In genomic region chrX:108178099-108178498, GRCh38 we compare ENCODE assay signal across 23 cellular contexts.
"Had no signal": no experiment of that assay in that cellular context is flagged by ENCODE, and none has a peak within 500 bp of the region (broad histone marks: within the 10 kb centered on the region; RNA-seq: fewer than 3 reads in every experiment).

No MANE protein-coding gene starts in this region.

- H3K9me3 Mint-ChIP-seq: activated CD4-positive, alpha-beta T cell treated with anti-CD3 and anti-CD28 coated beads, Interleukin-2, amount 10 ng/mL, durations not matched to agents 7 days and 5 days; activated CD8-positive, alpha-beta T cell treated with anti-CD3 and anti-CD28 coated beads for 36 hours; activated naive CD4-positive, alpha-beta T cell treated with anti-CD3 and anti-CD28 coated beads, Interleukin-2, amount 50 U/mL, for 24 hours; activated naive CD8-positive, alpha-beta T cell treated with anti-CD3 and anti-CD28 coated beads, Interleukin-2, amount 50 U/mL, for 24 hours; activated T-helper 2 cell treated with anti-CD3 and anti-CD28 coated beads, Interferon-gamma antibody, Interleukin-2, Interleukin-4, amounts not matched to agents 10 μg/mL and 5 μg/mL and 100 μg/mL, durations not matched to agents 14 hours and 24 hours and 36 hours; central memory CD8-positive, alpha-beta T cell; natural killer cell treated with Interleukin-12 subunit alpha and Interleukin-12 subunit beta and Interleukin-15 and Interleukin-18, amount 100 ng/mL, for 72 hours had no signal

- ATAC-seq: activated CD8-positive, alpha-beta memory T cell treated with anti-CD3 and anti-CD28 coated beads, Interleukin-2, amount 10 ng/mL, durations not matched to agents 7 days and 5 days; activated CD8-positive, alpha-beta T cell treated with anti-CD3 and anti-CD28 coated beads for 36 hours; activated naive CD8-positive, alpha-beta T cell treated with anti-CD3 and anti-CD28 coated beads, Interleukin-2, amount 50 U/mL, for 24 hours; mucosa of descending colon; natural killer cell treated with Interleukin-12 subunit alpha and Interleukin-12 subunit beta and Interleukin-15 and Interleukin-18, amount 100 ng/mL, for 72 hours; right lobe of liver had no signal

- H3K27ac Mint-ChIP-seq: activated CD4-positive, alpha-beta T cell treated with anti-CD3 and anti-CD28 coated beads, Interleukin-2, amount 10 ng/mL, durations not matched to agents 7 days and 5 days; activated CD8-positive, alpha-beta memory T cell treated with anti-CD3 and anti-CD28 coated beads, Interleukin-2, amount 10 ng/mL, durations not matched to agents 7 days and 5 days; activated CD8-positive, alpha-beta T cell treated with anti-CD3 and anti-CD28 coated beads for 36 hours; activated naive CD4-positive, alpha-beta T cell treated with anti-CD3 and anti-CD28 coated beads, Interleukin-2, amount 50 U/mL, for 24 hours; activated naive CD8-positive, alpha-beta T cell treated with anti-CD3 and anti-CD28 coated beads, Interleukin-2, amount 50 U/mL, for 24 hours; activated T-helper 2 cell treated with anti-CD3 and anti-CD28 coated beads, Interferon-gamma antibody, Interleukin-2, Interleukin-4, amounts not matched to agents 10 μg/mL and 5 μg/mL and 100 μg/mL, durations not matched to agents 14 hours and 24 hours and 36 hours; natural killer cell treated with Interleukin-12 subunit alpha and Interleukin-12 subunit beta and Interleukin-15 and Interleukin-18, amount 100 ng/mL, for 72 hours had no signal

- H3K4me3 ChIP-seq: left ventricle myocardium inferior, lung, mucosa of descending colon, right lobe of liver, tibial nerve had no signal

- H3K36me3 Mint-ChIP-seq: activated CD8-positive, alpha-beta memory T cell treated with anti-CD3 and anti-CD28 coated beads, Interleukin-2, amount 10 ng/mL, durations not matched to agents 7 days and 5 days; activated naive CD4-positive, alpha-beta T cell treated with anti-CD3 and anti-CD28 coated beads, Interleukin-2, amount 50 U/mL, for 24 hours; natural killer cell treated with Interleukin-12 subunit alpha and Interleukin-12 subunit beta and Interleukin-15 and Interleukin-18, amount 100 ng/mL, for 72 hours had no signal

- H3K4me1 ChIP-seq: left ventricle myocardium inferior, right lobe of liver, tibial nerve had no signal

- H3K4me1 Mint-ChIP-seq: activated CD4-positive, alpha-beta T cell treated with anti-CD3 and anti-CD28 coated beads, Interleukin-2, amount 10 ng/mL, durations not matched to agents 7 days and 5 days; activated CD8-positive, alpha-beta memory T cell treated with anti-CD3 and anti-CD28 coated beads, Interleukin-2, amount 10 ng/mL, durations not matched to agents 7 days and 5 days; activated naive CD4-positive, alpha-beta T cell treated with anti-CD3 and anti-CD28 coated beads, Interleukin-2, amount 50 U/mL, for 24 hours; activated naive CD8-positive, alpha-beta T cell treated with anti-CD3 and anti-CD28 coated beads, Interleukin-2, amount 50 U/mL, for 24 hours; central memory CD8-positive, alpha-beta T cell had no signal

- H3K4me3 Mint-ChIP-seq: activated CD4-positive, alpha-beta T cell treated with anti-CD3 and anti-CD28 coated beads, Interleukin-2, amount 10 ng/mL, durations not matched to agents 7 days and 5 days; activated CD8-positive, alpha-beta memory T cell treated with anti-CD3 and anti-CD28 coated beads, Interleukin-2, amount 10 ng/mL, durations not matched to agents 7 days and 5 days; activated CD8-positive, alpha-beta T cell treated with anti-CD3 and anti-CD28 coated beads for 36 hours; activated naive CD4-positive, alpha-beta T cell treated with anti-CD3 and anti-CD28 coated beads, Interleukin-2, amount 50 U/mL, for 24 hours; activated naive CD8-positive, alpha-beta T cell treated with anti-CD3 and anti-CD28 coated beads, Interleukin-2, amount 50 U/mL, for 24 hours; central memory CD8-positive, alpha-beta T cell; natural killer cell treated with Interleukin-12 subunit alpha and Interleukin-12 subunit beta and Interleukin-15 and Interleukin-18, amount 100 ng/mL, for 72 hours had no signal

- H3K27me3 Mint-ChIP-seq: activated CD4-positive, alpha-beta T cell treated with anti-CD3 and anti-CD28 coated beads, Interleukin-2, amount 10 ng/mL, durations not matched to agents 7 days and 5 days; activated CD8-positive, alpha-beta T cell treated with anti-CD3 and anti-CD28 coated beads for 36 hours; activated naive CD4-positive, alpha-beta T cell treated with anti-CD3 and anti-CD28 coated beads, Interleukin-2, amount 50 U/mL, for 24 hours; activated naive CD8-positive, alpha-beta T cell treated with anti-CD3 and anti-CD28 coated beads, Interleukin-2, amount 50 U/mL, for 24 hours; central memory CD8-positive, alpha-beta T cell had no signal

- H3K27me3 ChIP-seq: right lobe of liver had no signal

- DNase-seq: activated CD4-positive, alpha-beta T cell treated with anti-CD3 and anti-CD28 coated beads for 1 hour; activated CD4-positive, alpha-beta T cell treated with anti-CD3 and anti-CD28 coated beads, Interleukin-2, amount 10 ng/mL, durations not matched to agents 7 days and 5 days; activated CD8-positive, alpha-beta memory T cell treated with anti-CD3 and anti-CD28 coated beads, Interleukin-2, amount 10 ng/mL, durations not matched to agents 7 days and 5 days; activated CD8-positive, alpha-beta T cell treated with anti-CD3 and anti-CD28 coated beads for 36 hours; activated naive CD8-positive, alpha-beta T cell treated with anti-CD3 and anti-CD28 coated beads, Interleukin-2, amount 50 U/mL, for 24 hours; activated T-cell treated with anti-CD3 and anti-CD28 coated beads, Interleukin-2, amount 50 U/mL, for 48 hours; amygdala; dermis blood vessel endothelial cell; effector CD8-positive, alpha-beta T cell; islet precursor cell; left ventricle myocardium inferior; mucosa of descending colon; posterior cingulate gyrus; right lobe of liver; stimulated activated CD4-positive, alpha-beta T cell treated with anti-CD3 and anti-CD28 coated beads, Interleukin-2, amount 100 ng/mL, for 48 hours; stimulated activated naive CD4-positive, alpha-beta T cell treated with Interleukin-2 at 50 U/mL for 16 hours; T-helper 2 cell had no signal

- H3K27ac ChIP-seq: left ventricle myocardium inferior, right lobe of liver, tibial nerve had no signal

- H3K9me3 ChIP-seq: left ventricle myocardium inferior, mucosa of descending colon, right lobe of liver, tibial nerve had no signal

- H3K36me3 ChIP-seq: left ventricle myocardium inferior, right lobe of liver, tibial nerve had no signal
